Comparison of ENCODE assay signal across 1 cellular context in the genomic region with DNA sequence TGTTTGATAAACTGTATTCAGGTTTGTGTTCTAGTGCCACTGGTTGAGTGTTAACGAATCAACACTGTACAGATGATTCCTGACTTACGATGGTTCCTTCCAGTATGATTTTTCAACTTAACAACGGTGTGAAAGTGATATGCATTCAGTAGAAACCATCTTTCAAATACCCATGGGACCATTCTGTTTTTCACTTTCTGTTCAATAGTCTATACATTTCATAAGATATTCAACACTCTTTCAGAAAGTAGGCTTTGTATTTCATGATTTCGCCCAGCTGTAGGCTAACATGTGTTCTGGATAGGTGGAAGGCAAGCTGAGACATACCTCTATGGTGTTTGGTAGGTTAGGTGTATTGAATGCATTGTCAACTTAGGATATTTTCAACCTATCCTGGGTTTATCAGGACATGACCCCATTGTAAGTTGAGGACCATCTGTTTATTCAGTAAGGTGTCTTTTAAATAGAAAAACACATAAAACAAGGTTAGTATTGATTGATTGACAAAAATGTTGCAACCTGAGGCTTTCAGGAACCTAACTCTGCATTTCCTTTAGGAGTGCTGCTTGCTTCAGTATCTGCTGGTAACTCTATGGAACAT.
TF ChIP-seq lines count a peak whose summit lies in the region.

No MANE protein-coding gene starts in this region.

TF ChIP-seq in HepG2, 621 proteins besides CTCF, POLR2A, EP300 and RAD21 (continued from another document):
- TF ChIP-seq, protein P1, sequence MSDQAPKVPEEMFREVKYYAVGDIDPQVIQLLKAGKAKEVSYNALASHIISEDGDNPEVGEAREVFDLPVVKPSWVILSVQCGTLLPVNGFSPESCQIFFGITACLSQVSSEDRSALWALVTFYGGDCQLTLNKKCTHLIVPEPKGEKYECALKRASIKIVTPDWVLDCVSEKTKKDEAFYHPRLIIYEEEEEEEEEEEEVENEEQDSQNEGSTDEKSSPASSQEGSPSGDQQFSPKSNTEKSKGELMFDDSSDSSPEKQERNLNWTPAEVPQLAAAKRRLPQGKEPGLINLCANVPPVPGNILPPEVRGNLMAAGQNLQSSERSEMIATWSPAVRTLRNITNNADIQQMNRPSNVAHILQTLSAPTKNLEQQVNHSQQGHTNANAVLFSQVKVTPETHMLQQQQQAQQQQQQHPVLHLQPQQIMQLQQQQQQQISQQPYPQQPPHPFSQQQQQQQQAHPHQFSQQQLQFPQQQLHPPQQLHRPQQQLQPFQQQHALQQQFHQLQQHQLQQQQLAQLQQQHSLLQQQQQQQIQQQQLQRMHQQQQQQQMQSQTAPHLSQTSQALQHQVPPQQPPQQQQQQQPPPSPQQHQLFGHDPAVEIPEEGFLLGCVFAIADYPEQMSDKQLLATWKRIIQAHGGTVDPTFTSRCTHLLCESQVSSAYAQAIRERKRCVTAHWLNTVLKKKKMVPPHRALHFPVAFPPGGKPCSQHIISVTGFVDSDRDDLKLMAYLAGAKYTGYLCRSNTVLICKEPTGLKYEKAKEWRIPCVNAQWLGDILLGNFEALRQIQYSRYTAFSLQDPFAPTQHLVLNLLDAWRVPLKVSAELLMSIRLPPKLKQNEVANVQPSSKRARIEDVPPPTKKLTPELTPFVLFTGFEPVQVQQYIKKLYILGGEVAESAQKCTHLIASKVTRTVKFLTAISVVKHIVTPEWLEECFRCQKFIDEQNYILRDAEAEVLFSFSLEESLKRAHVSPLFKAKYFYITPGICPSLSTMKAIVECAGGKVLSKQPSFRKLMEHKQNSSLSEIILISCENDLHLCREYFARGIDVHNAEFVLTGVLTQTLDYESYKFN (CRISPR knock-in tag; conservative IDR thresholded peaks at IDR 0.05) = peak; percentile 60
- TF ChIP-seq MAF1 (CRISPR knock-in tag; IDR thresholded peaks at IDR 0.05; ENCODE audit: borderline replicate concordance) (no peak), REPIN1 (CRISPR knock-in tag; IDR thresholded peaks at IDR 0.05; ENCODE audit: borderline replicate concordance, low read depth) (no peak), ERF (CRISPR knock-in tag; IDR thresholded peaks at IDR 0.05) (no peak), PHF20 (CRISPR knock-in tag; IDR thresholded peaks at IDR 0.05) (no peak), ZNF460 (CRISPR knock-in tag; IDR thresholded peaks at IDR 0.05; ENCODE audit: borderline replicate concordance) (no peak)
- TF ChIP-seq, protein P2, sequence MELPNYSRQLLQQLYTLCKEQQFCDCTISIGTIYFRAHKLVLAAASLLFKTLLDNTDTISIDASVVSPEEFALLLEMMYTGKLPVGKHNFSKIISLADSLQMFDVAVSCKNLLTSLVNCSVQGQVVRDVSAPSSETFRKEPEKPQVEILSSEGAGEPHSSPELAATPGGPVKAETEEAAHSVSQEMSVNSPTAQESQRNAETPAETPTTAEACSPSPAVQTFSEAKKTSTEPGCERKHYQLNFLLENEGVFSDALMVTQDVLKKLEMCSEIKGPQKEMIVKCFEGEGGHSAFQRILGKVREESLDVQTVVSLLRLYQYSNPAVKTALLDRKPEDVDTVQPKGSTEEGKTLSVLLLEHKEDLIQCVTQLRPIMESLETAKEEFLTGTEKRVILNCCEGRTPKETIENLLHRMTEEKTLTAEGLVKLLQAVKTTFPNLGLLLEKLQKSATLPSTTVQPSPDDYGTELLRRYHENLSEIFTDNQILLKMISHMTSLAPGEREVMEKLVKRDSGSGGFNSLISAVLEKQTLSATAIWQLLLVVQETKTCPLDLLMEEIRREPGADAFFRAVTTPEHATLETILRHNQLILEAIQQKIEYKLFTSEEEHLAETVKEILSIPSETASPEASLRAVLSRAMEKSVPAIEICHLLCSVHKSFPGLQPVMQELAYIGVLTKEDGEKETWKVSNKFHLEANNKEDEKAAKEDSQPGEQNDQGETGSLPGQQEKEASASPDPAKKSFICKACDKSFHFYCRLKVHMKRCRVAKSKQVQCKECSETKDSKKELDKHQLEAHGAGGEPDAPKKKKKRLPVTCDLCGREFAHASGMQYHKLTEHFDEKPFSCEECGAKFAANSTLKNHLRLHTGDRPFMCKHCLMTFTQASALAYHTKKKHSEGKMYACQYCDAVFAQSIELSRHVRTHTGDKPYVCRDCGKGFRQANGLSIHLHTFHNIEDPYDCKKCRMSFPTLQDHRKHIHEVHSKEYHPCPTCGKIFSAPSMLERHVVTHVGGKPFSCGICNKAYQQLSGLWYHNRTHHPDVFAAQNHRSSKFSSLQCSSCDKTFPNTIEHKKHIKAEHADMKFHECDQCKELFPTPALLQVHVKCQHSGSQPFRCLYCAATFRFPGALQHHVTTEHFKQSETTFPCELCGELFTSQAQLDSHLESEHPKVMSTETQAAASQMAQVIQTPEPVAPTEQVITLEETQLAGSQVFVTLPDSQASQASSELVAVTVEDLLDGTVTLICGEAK (IDR thresholded peaks at IDR 0.05) = no peak
- TF ChIP-seq, protein P2 (CRISPR knock-in tag; IDR thresholded peaks at IDR 0.05) = no peak
